Comparison of ENCODE assay signal across 19 cellular contexts in genomic region chr3:159825216-159825854, GRCh38. TPM values are rescaled to one million over a fixed set of nuclear protein-coding genes. Genes with fewer than 3 reads are reported as not detected.
A peak's percentile ranks its signal among the peaks of the same experiment; 100 is the strongest.
DNase-seq lines count a peak whose midpoint lies in the region; ATAC-seq, FAIRE-seq and TF ChIP-seq lines count a peak whose summit lies in the region.
"Had no signal": no experiment of that assay in that cellular context is flagged by ENCODE, and none has a peak within 500 bp of the region (broad histone marks: within the 10 kb centered on the region; RNA-seq: fewer than 3 reads in every experiment).

No MANE protein-coding gene starts in this region.

- no peak for TF ChIP-seq RAD21 in GM12878 (IDR thresholded peaks at IDR 0.05; ENCODE audit: insufficient read depth, low read depth, low read length)

- H3T11ph ChIP-seq in H9 (ENCODE audit: low read length), result no peak overlapping the region

- H2BK12ac ChIP-seq in H9 (ENCODE audit: insufficient read length, low read depth, low read length), result no peak overlapping the region

- H3K9me3 ChIP-seq in H9 (ENCODE audit: control insufficient read depth, low read depth, low read length) (no peaks in the 10 kb centered on the region), GM12878 (replicated peaks; ENCODE audit: control insufficient read depth, insufficient read depth, low read length) (no peaks in the 10 kb centered on the region), muscle layer of colon (ENCODE audit: low read length) (no peaks in the 10 kb centered on the region)

- H3K4me1 ChIP-seq in H9 (ENCODE audit: insufficient read depth, low read length), result no peaks in the 10 kb centered on the region
- no peaks in the 10 kb centered on the region for H3K4me1 ChIP-seq in GM12878 (ENCODE audit: control insufficient read depth, insufficient read depth, low read length)
- peaks cover 50% of the 10 kb centered on the region for H3K4me1 ChIP-seq in muscle layer of colon (ENCODE audit: insufficient read depth, low read length)

- no TSS peak for BruUV-seq in GM12878 (replicated peaks; lab: Mats Ljungman, UMichigan)

- H3K4me2 ChIP-seq in H9 (ENCODE audit: insufficient read depth, insufficient read length, low read length) (no peak overlapping the region), GM12878 (ENCODE audit: control insufficient read depth, insufficient read depth) (no peak overlapping the region)

- no peak for FAIRE-seq in GM12878 (lab: Jason Lieb, UNC)

- ATAC-seq in GM12878, result peak; percentile 51
- ATAC-seq: activated CD4-positive, alpha-beta T cell treated with anti-CD3 and anti-CD28 coated beads for 36 hours; activated T-cell treated with anti-CD3 and anti-CD28 coated beads, Interleukin-2, amount 50 U/mL, for 4 hours; CD8-positive, alpha-beta T cell had no signal

- no peak overlapping the region for H3K18ac ChIP-seq in H9 (ENCODE audit: insufficient read length, low read depth, low read length)

- no peak overlapping the region for H3K4ac ChIP-seq in H9 (ENCODE audit: low read depth, low read length)

- no peak for TF ChIP-seq POLR2A in GM12878 (IDR thresholded peaks at IDR 0.05; ENCODE audit: low read depth, low read length)

- WGBS in H9 (ENCODE audit: extremely low coverage, insufficient read length, low lambda C conversion rate), result no CpG with 5 or more reads among the region's 5 CpGs
- WGBS in GM12878 (ENCODE audit: insufficient coverage, insufficient replicate concordance, low lambda C conversion rate, missing lambda C conversion rate), result 21% methylated on average over 5 of the region's 5 CpGs

- H3K56ac ChIP-seq in H9 (ENCODE audit: insufficient read length, low read depth, low read length), result no peak overlapping the region

- TF ChIP-seq CTCF in H9 (conservative IDR thresholded peaks at IDR 0.05) (peak; percentile 15; the same call in 1 of the 3 replicates), GM12878 (IDR thresholded peaks at IDR 0.05 in 2 of 3, conservative IDR thresholded peaks at IDR 0.05 in 1 of 3; ENCODE audit: control insufficient read depth in 2 of 3, extremely low read depth in 1 of 3, insufficient read depth in 1 of 3, low read depth in 3 of 3, low read length in 3 of 3) (no peak), nephron progenitor cell (IDR thresholded peaks at IDR 0.05) (no peak)

- SMC1A ChIA-PET in GM12878 (lab: Charles Lee; ENCODE audit: uncharacterized antibody, unreplicated experiment), result interaction anchor here (0.9 to 1.2 kb wide), 2 partner anchors 58 to 60 kb away, joined by 3 to 4 read pairs; no protein-coding TSS in a partner anchor

- H3K27ac ChIP-seq in H9 (ENCODE audit: insufficient read length, low read depth, low read length) (no peak overlapping the region), GM12878 (ENCODE audit: control insufficient read depth, insufficient read depth) (no peak overlapping the region), muscle layer of colon (ENCODE audit: low read depth, low read length) (peak overlapping the region; percentile 41)

- no peaks in the 10 kb centered on the region for H3K36me3 Mint-ChIP-seq in H9 (ENCODE audit: insufficient read depth in 1 of 3, low read depth in 3 of 3)
- H3K36me3 Mint-ChIP-seq in nephron progenitor cell (ENCODE audit: low read depth), result no peaks in the 10 kb centered on the region
- H3K36me3 Mint-ChIP-seq: CD8-positive, alpha-beta T cell had no signal

- H3K4me1 Mint-ChIP-seq in H9 (no peaks in the 10 kb centered on the region; a peak in 1 of 4 replicates), nephron progenitor cell (peaks cover 54% of the 10 kb centered on the region)
- H3K4me1 Mint-ChIP-seq: activated CD4-positive, alpha-beta T cell treated with anti-CD3 and anti-CD28 coated beads for 36 hours had no signal

- no peak overlapping the region for H3K14ac ChIP-seq in H9 (ENCODE audit: insufficient read depth, low read length)

- H3K27me3 ChIP-seq in H9 (ENCODE audit: insufficient read depth, low read length) (no peaks in the 10 kb centered on the region), GM12878 (replicated peaks in 1 of 2; ENCODE audit: control insufficient read depth in 2 of 2, insufficient read depth in 2 of 2, low read length in 1 of 2) (no peaks in the 10 kb centered on the region), muscle layer of colon (ENCODE audit: control insufficient read depth in 1 of 2, insufficient read depth in 2 of 2, low read length in 2 of 2) (no peaks in the 10 kb centered on the region)

- H3K27ac Mint-ChIP-seq in H9, result no peak overlapping the region
- no peak overlapping the region for H3K27ac Mint-ChIP-seq in nephron progenitor cell
- H3K27ac Mint-ChIP-seq: activated CD4-positive, alpha-beta T cell treated with anti-CD3 and anti-CD28 coated beads for 36 hours; CD8-positive, alpha-beta T cell; dendritic cell treated with granulocyte-macrophage colony-stimulating factor and Interleukin-4, amounts not matched to agents 40 ng/mL and 50 ng/mL, for 4 days had no signal

- H3K79me2 ChIP-seq in H9 (ENCODE audit: insufficient read depth, low read length) (no peaks in the 10 kb centered on the region), GM12878 (ENCODE audit: control insufficient read depth, insufficient read depth, low read length) (no peaks in the 10 kb centered on the region)

- H3K9ac ChIP-seq in H9 (ENCODE audit: extremely low read depth, insufficient read length, low read length) (no peak overlapping the region), GM12878 (ENCODE audit: control insufficient read depth, insufficient read depth, low read length) (no peak overlapping the region), muscle layer of colon (ENCODE audit: low read length) (no peak overlapping the region)

- no peak overlapping the region for H4K5ac ChIP-seq in H9 (ENCODE audit: insufficient read length, low read depth, low read length)

- H3K23me2 ChIP-seq in H9 (ENCODE audit: insufficient read length, low read depth, low read length, poor library complexity, severe bottlenecking), result no peaks in the 10 kb centered on the region

- H4K8ac ChIP-seq in H9 (replicated peaks; ENCODE audit: insufficient read length, low read depth, low read length), result no peak overlapping the region

- no peak overlapping the region for H3K23ac ChIP-seq in H9 (ENCODE audit: insufficient read length, low read depth, low read length)

- no peak for TF ChIP-seq EP300 in GM12878 (IDR thresholded peaks at IDR 0.05; ENCODE audit: borderline replicate concordance in 1 of 2, control insufficient read depth in 1 of 2, low read depth in 2 of 2, low read length in 2 of 2)

- H3K4me3 Mint-ChIP-seq in H9, result no peak overlapping the region
- no peak overlapping the region for H3K4me3 Mint-ChIP-seq in nephron progenitor cell
- H3K4me3 Mint-ChIP-seq: activated CD4-positive, alpha-beta T cell treated with anti-CD3 and anti-CD28 coated beads for 36 hours; activated T-cell treated with anti-CD3 and anti-CD28 coated beads, Interleukin-2, amount 50 U/mL, for 4 hours; CD8-positive, alpha-beta T cell; dendritic cell treated with granulocyte-macrophage colony-stimulating factor and Interleukin-4, amounts not matched to agents 40 ng/mL and 50 ng/mL, for 4 days; nephron had no signal

- DNase-seq in DMS53 (lab: John Stamatoyannopoulos, UW), result peak; percentile 25
- DNase-seq in DMS53 treated with DMSO at 0.1 percent for 48 hours (lab: John Stamatoyannopoulos, UW; ENCODE audit: unreplicated experiment), result no peak
- DNase-seq in H9, result no peak
- no peak for DNase-seq in GM12878 (ENCODE audit: low read depth, low spot score)
- no peak for DNase-seq in cortex of kidney (lab: John Stamatoyannopoulos, UW)
- no peak for DNase-seq in putamen (ENCODE audit: low spot score)
- no peak for DNase-seq in nephron progenitor cell
- DNase-seq: 8988T; activated CD4-positive, alpha-beta T cell treated with anti-CD3 and anti-CD28 coated beads for 36 hours; activated T-cell treated with anti-CD3 and anti-CD28 coated beads, Interleukin-2, amount 50 U/mL, for 4 hours; amygdala; CD8-positive, alpha-beta T cell; islet precursor cell; NCI-H1048; NK-92 treated with Interleukin-12 subunit alpha and Interleukin-12 subunit beta, amount 100 ng/mL, for 24 hours had no signal

- RAD21 ChIA-PET in GM12878 (lab: Charles Lee; ENCODE audit: unreplicated experiment), result no interaction called here

- POLR2A ChIA-PET in GM12878 (lab: Charles Lee), result no interaction called here

- no peak overlapping the region for H2BK5ac ChIP-seq in H9 (ENCODE audit: insufficient read length, low read length)

- H2BK15ac ChIP-seq in H9 (ENCODE audit: low read depth, low read length), result no peak overlapping the region

- H3K36me3 ChIP-seq in GM12878 (ENCODE audit: control insufficient read depth in 2 of 2, insufficient read depth in 2 of 2, low read length in 1 of 2), result no peaks in the 10 kb centered on the region
- H3K36me3 ChIP-seq in muscle layer of colon (ENCODE audit: insufficient read depth, low read length), result no peaks in the 10 kb centered on the region

- H3K4me3 ChIP-seq in GM12878, result no peak overlapping the region
- no peak overlapping the region for H3K4me3 ChIP-seq in muscle layer of colon (ENCODE audit: low read depth in 1 of 2, low read length in 2 of 2)

- H2BK20ac ChIP-seq in H9 (ENCODE audit: low read depth, low read length, poor library complexity, severe bottlenecking), result no peak overlapping the region

- no peaks in the 10 kb centered on the region for H3K27me3 Mint-ChIP-seq in H9 (ENCODE audit: low read depth)
- peaks cover 3% of the 10 kb centered on the region for H3K27me3 Mint-ChIP-seq in nephron progenitor cell (ENCODE audit: low read depth, poor library complexity)
- H3K27me3 Mint-ChIP-seq: dendritic cell treated with granulocyte-macrophage colony-stimulating factor and Interleukin-4, amounts not matched to agents 40 ng/mL and 50 ng/mL, for 4 days had no signal

- CTCF ChIA-PET in GM12878 (lab: Yijun Ruan, JAX), result interaction anchor here (0.6 to 9.8 kb wide), 4 partner anchors 18 to 340 kb away, joined by 3 to 129 read pairs (median 3); no protein-coding TSS in a partner anchor

- no peaks in the 10 kb centered on the region for H4K20me1 ChIP-seq in H9 (ENCODE audit: control insufficient read depth, insufficient read depth, insufficient read length)
- H4K20me1 ChIP-seq in GM12878 (ENCODE audit: control insufficient read depth, insufficient read depth), result no peaks in the 10 kb centered on the region

- in situ Hi-C loops in GM12878 (cut with MboI), result no loop called here

- H3K9me3 Mint-ChIP-seq in H9, result no peaks in the 10 kb centered on the region
- no peaks in the 10 kb centered on the region for H3K9me3 Mint-ChIP-seq in nephron progenitor cell
- H3K9me3 Mint-ChIP-seq: activated T-cell treated with anti-CD3 and anti-CD28 coated beads, Interleukin-2, amount 50 U/mL, for 4 hours; CD8-positive, alpha-beta T cell; dendritic cell treated with granulocyte-macrophage colony-stimulating factor and Interleukin-4, amounts not matched to agents 40 ng/mL and 50 ng/mL, for 4 days; nephron had no signal

- H4K91ac ChIP-seq in H9 (ENCODE audit: insufficient read length, low read depth, low read length), result no peak overlapping the region

- intact Hi-C loops in GM12878 (cut with micrococcal nuclease; ENCODE audit: unreplicated experiment), result loop anchor here (5.0 kb wide), 1 partner anchor 57 kb away; no protein-coding TSS in a partner anchor

- H2AFZ ChIP-seq in H9 (ENCODE audit: low read length) (no peak overlapping the region), GM12878 (ENCODE audit: control insufficient read depth, low read depth, low read length) (no peak overlapping the region)

- H2BK120ac ChIP-seq in H9 (ENCODE audit: low read depth, low read length, poor library complexity, severe bottlenecking), result no peak overlapping the region

- no peak overlapping the region for H2AK5ac ChIP-seq in H9 (ENCODE audit: insufficient read length, low read length)

- no peaks in the 10 kb centered on the region for H3K79me1 ChIP-seq in H9 (ENCODE audit: insufficient read depth, low read depth, low read length, poor library complexity, severe bottlenecking)

RNA-seq across cellular contexts. Expression of gene SCHIP1, which starts 14.3 kb away (rescaled TPM):
- total RNA-seq in H9 (2021) (2.0 and 2.3 TPM in 2 replicates), GM12878 (2014; rRNA removed) (0.98 and 1.4 TPM in 2 replicates), GM12878 (2014; rRNA removed; fragmentation: Illumina TruSeq; extraction: Trizol) (1.4 and 1.6 TPM in 2 replicates), GM12878 (2021) (0.27 and 1.5 TPM in 2 replicates)
- total RNA-seq in GM12878 (2013; cell fraction: nucleolus; rRNA removed), result 0.17 TPM in 1 of 2 replicates, not detected in the other
- polyA plus RNA-seq in GM12878 (2011; ENCODE audit: low read depth), result not detected
- polyA plus RNA-seq in GM12878 (2011; rRNA removed) (0.10 TPM in 1 of 2 replicates, not detected in the other), GM12878 (2014; fragmentation: Illumina TruSeq; extraction: Trizol) (1.7 and 2.8 TPM in 2 replicates), GM12878 (2014; fragmentation: Nextera tagmentation; extraction: Ambion mirVana) (1 to 10 TPM; 1.2 to 2.8 TPM), GM12878 (2014; rRNA removed) (1.1 and 1.2 TPM in 2 replicates), GM12878 (2016; fragmentation: Nextera tagmentation; extraction: Ambion mirVana) (1 to 10 TPM in 1 of 2 experiments, under 1 TPM in 1; 0.84 to 2.1 TPM)
- polyA plus RNA-seq in GM12878 (2011; cell fraction: cytosol; rRNA removed), result 0.05 and 0.07 TPM in 2 replicates
- polyA plus RNA-seq in GM12878 (2011; cell fraction: nucleus; rRNA removed), result 0.10 and 0.39 TPM in 2 replicates
- polyA plus RNA-seq in GM12878 (2012), result 0.25 TPM in 1 of 2 replicates, not detected in the other
- 0.05 and 0.07 TPM in 2 replicates for polyA minus RNA-seq in GM12878 (2011; rRNA and poly(A)+ RNA removed)
- polyA minus RNA-seq in GM12878 (2011; cell fraction: cytosol; rRNA and poly(A)+ RNA removed), result not detected in 2 replicates
- 0.36 TPM in 1 of 2 replicates, not detected in the other for polyA minus RNA-seq in GM12878 (2011; cell fraction: nucleus; rRNA and poly(A)+ RNA removed)
- total RNA-seq: activated CD4-positive, alpha-beta T cell treated with anti-CD3 and anti-CD28 coated beads for 36 hours; activated T-cell treated with anti-CD3 and anti-CD28 coated beads, Interleukin-2, amount 50 U/mL, for 4 hours; CD8-positive, alpha-beta T cell; T-helper 1 cell treated with Interleukin-12 subunit alpha and Interleukin-12 subunit beta and Interleukin-4 antibody, amounts not matched to agents 30 ng/mL and 1 ng/mL, for 36 hours had no signal
